Comparison of ENCODE assay signal across 30 cellular contexts in genomic region chr1:150748859-150749719, GRCh38. TPM values are rescaled to one million over a fixed set of nuclear protein-coding genes. Genes with fewer than 3 reads are reported as not detected.
DNase-seq lines count a peak whose midpoint lies in the region; ATAC-seq, FAIRE-seq and TF ChIP-seq lines count a peak whose summit lies in the region.
"Had no signal": no experiment of that assay in that cellular context is flagged by ENCODE, and none has a peak within 500 bp of the region (broad histone marks: within the 10 kb centered on the region; RNA-seq: fewer than 3 reads in every experiment).

No MANE protein-coding gene starts in this region.

- POLR2A ChIA-PET in MCF 10A (lab: Yijun Ruan, JAX) = interaction anchor here (0.6 to 2.1 kb wide), 7 partner anchors 10 to 603 kb away, joined by 3 to 7 read pairs (median 3); partner anchors contain the start of gene GOLPH3L

- H3K27me3 Mint-ChIP-seq in MCF 10A (ENCODE audit: insufficient read depth, unreplicated experiment) = no peaks in the 10 kb centered on the region
- no peaks in the 10 kb centered on the region for H3K27me3 Mint-ChIP-seq in activated T-helper 2 cell treated with anti-CD3 and anti-CD28 coated beads, Interferon-gamma antibody, Interleukin-2, Interleukin-4, amounts not matched to agents 10 μg/mL and 5 μg/mL and 100 μg/mL, durations not matched to agents 14 hours and 24 hours and 36 hours (ENCODE audit: low read depth)

- H3K36me3 ChIP-seq in mammary epithelial cell (ENCODE audit: insufficient read depth, low read length) (no peaks in the 10 kb centered on the region), keratinocyte (ENCODE audit: control insufficient read depth in 2 of 2, extremely low read depth in 1 of 2, insufficient read depth in 2 of 2, low read length in 2 of 2) (no peaks in the 10 kb centered on the region)
- H3K36me3 ChIP-seq: vagina had no signal

- no peaks in the 10 kb centered on the region for H3K9me3 Mint-ChIP-seq in MCF 10A (ENCODE audit: unreplicated experiment)
- no peaks in the 10 kb centered on the region for H3K9me3 Mint-ChIP-seq in activated T-helper 2 cell treated with anti-CD3 and anti-CD28 coated beads, Interferon-gamma antibody, Interleukin-2, Interleukin-4, amounts not matched to agents 10 μg/mL and 5 μg/mL and 100 μg/mL, durations not matched to agents 14 hours and 24 hours and 36 hours
- H3K9me3 Mint-ChIP-seq: activated T-helper 1 cell treated with anti-CD3 and anti-CD28 coated beads, Interleukin-12 subunit alpha, Interleukin-12 subunit beta, Interleukin-2, Interleukin-4 antibody, amounts not matched to agents 30 ng/mL and 10 ng/mL and 1 ng/mL, durations not matched to agents 14 hours and 24 hours and 36 hours had no signal

- H3K4me2 ChIP-seq in mammary epithelial cell (ENCODE audit: insufficient read depth, low read depth, low read length) (no peak overlapping the region), keratinocyte (ENCODE audit: control insufficient read depth, extremely low read depth, insufficient read depth, low read depth, low read length) (peak overlapping the region; percentile 32)

- H3K9me3 ChIP-seq in mammary epithelial cell (replicated peaks; ENCODE audit: insufficient read depth, low read length) (no peaks in the 10 kb centered on the region), keratinocyte (ENCODE audit: control insufficient read depth, low read depth, low read length) (no peaks in the 10 kb centered on the region)
- H3K9me3 ChIP-seq: left lung, Peyer's patch, stomach, vagina had no signal

- H3K4me1 ChIP-seq in mammary epithelial cell (ENCODE audit: insufficient read depth, low read length) = peaks cover 9% of the 10 kb centered on the region
- H3K4me1 ChIP-seq in keratinocyte (ENCODE audit: control insufficient read depth, extremely low read depth, insufficient read depth, low read length) = peaks cover 12% of the 10 kb centered on the region
- H3K4me1 ChIP-seq: Peyer's patch, stomach, vagina had no signal

- peaks cover 15% of the 10 kb centered on the region for H3K4me1 Mint-ChIP-seq in MCF 10A (ENCODE audit: insufficient read depth, unreplicated experiment)
- H3K4me1 Mint-ChIP-seq in activated T-helper 2 cell treated with anti-CD3 and anti-CD28 coated beads, Interferon-gamma antibody, Interleukin-2, Interleukin-4, amounts not matched to agents 10 μg/mL and 5 μg/mL and 100 μg/mL, durations not matched to agents 14 hours and 24 hours and 36 hours (ENCODE audit: low read depth) = peaks cover 9% of the 10 kb centered on the region

- BruUV-seq in mammary epithelial cell (replicated peaks; lab: Mats Ljungman, UMichigan) (no TSS peak), MCF 10A (replicated peaks; lab: Mats Ljungman, UMichigan) (no TSS peak)

- H4K20me1 ChIP-seq in mammary epithelial cell (ENCODE audit: insufficient read depth, low read length) (no peaks in the 10 kb centered on the region), keratinocyte (ENCODE audit: control insufficient read depth, extremely low read depth, insufficient read depth, low read length) (no peaks in the 10 kb centered on the region)

- H2AFZ ChIP-seq in mammary epithelial cell (ENCODE audit: low read depth, low read length) (peak overlapping the region; percentile 37), keratinocyte (ENCODE audit: control insufficient read depth, low read length) (peak overlapping the region; percentile 49)

- CTCF ChIA-PET in mammary epithelial cell (lab: Charles Lee; ENCODE audit: low non-redundant PET) = no interaction called here
- CTCF ChIA-PET in MCF 10A (lab: Yijun Ruan, JAX) = interaction anchor here (0.5 to 1.7 kb wide), 7 partner anchors 14 to 217 kb away, joined by 3 to 5 read pairs (median 3); no protein-coding TSS in a partner anchor

- DNase-seq in mammary epithelial cell = peak; percentile 5
- DNase-seq in MCF 10A (ENCODE audit: unreplicated experiment) = no peak
- no peak for DNase-seq in activated T-helper 2 cell treated with anti-CD3 and anti-CD28 coated beads, Interferon-gamma antibody, Interleukin-2, Interleukin-4, amounts not matched to agents 10 μg/mL and 5 μg/mL and 100 μg/mL, durations not matched to agents 14 hours and 24 hours and 36 hours (ENCODE audit: low spot score)
- no peak for DNase-seq in keratinocyte (ENCODE audit: low read depth, low spot score)
- no peak for DNase-seq in stimulated activated CD4-positive, alpha-beta T cell treated with anti-CD3 and anti-CD28 coated beads, Interleukin-2, amount 100 ng/mL, for 48 hours
- no peak for DNase-seq in CD1c-positive myeloid dendritic cell (ENCODE audit: extremely low spot score)
- DNase-seq: activated CD4-positive, alpha-beta T cell treated with anti-CD3 and anti-CD28 coated beads, Interleukin-2, amount 50 U/mL, for 1 hour; effector CD8-positive, alpha-beta T cell; IMR-90; left lung; NCI-H2107; NCI-H345; Peyer's patch; posterior cingulate gyrus; right cardiac atrium; SHP77 treated with DMSO at 0.1 percent for 48 hours; stimulated activated CD4-positive, alpha-beta T cell treated with anti-CD3 and anti-CD28 coated beads, Interleukin-2, amount 100 ng/mL, for 24 hours; stimulated activated CD8-positive, alpha-beta memory T cell treated with anti-CD3 and anti-CD28 coated beads, Interleukin-4, amount 100 ng/mL, for 48 hours; stomach; T1000 had no signal

- H3K79me2 ChIP-seq in mammary epithelial cell (ENCODE audit: insufficient read depth, low read length) = no peaks in the 10 kb centered on the region
- no peaks in the 10 kb centered on the region for H3K79me2 ChIP-seq in keratinocyte (ENCODE audit: control insufficient read depth, insufficient read depth, low read length)

- H3K9ac ChIP-seq in mammary epithelial cell (ENCODE audit: insufficient read depth, low read length) (no peak overlapping the region), keratinocyte (ENCODE audit: control insufficient read depth, extremely low read depth, insufficient read depth, low read length) (no peak overlapping the region)

- in situ Hi-C loops in mammary epithelial cell (cut with MboI; ENCODE audit: low sequenced_read_pairs in 2 of 2) = no loop called here

- 89% methylated on average over 10 of the region's 12 CpGs for WGBS in mammary epithelial cell (ENCODE audit: low coverage, missing lambda C conversion rate)

- no peak for TF ChIP-seq CTCF in mammary epithelial cell (conservative IDR thresholded peaks at IDR 0.05 in 1 of 2, IDR thresholded peaks at IDR 0.05 in 1 of 2; ENCODE audit: extremely low read depth in 1 of 2, insufficient read depth in 1 of 2, low read depth in 1 of 2, low read length in 2 of 2)
- TF ChIP-seq CTCF in MCF 10A (IDR thresholded peaks at IDR 0.05; ENCODE audit: unreplicated experiment) = no peak
- TF ChIP-seq CTCF in keratinocyte (optimal IDR thresholded peaks at IDR 0.05 in 1 of 3, IDR thresholded peaks at IDR 0.05 in 1 of 3, conservative IDR thresholded peaks at IDR 0.05 in 1 of 3; ENCODE audit: extremely low read depth in 1 of 3, insufficient read depth in 2 of 3, low read length in 3 of 3) = no peak

- intact Hi-C loops in mammary epithelial cell (cut with micrococcal nuclease) (no loop called here), MCF 10A (cut with micrococcal nuclease) (no loop called here)
- intact Hi-C loops in activated T-helper 2 cell treated with anti-CD3 and anti-CD28 coated beads, Interferon-gamma antibody, Interleukin-2, Interleukin-4, amounts not matched to agents 10 μg/mL and 5 μg/mL and 100 μg/mL, durations not matched to agents 14 hours and 24 hours and 36 hours (cut with micrococcal nuclease) = no loop called here

- no peaks in the 10 kb centered on the region for H3K36me3 Mint-ChIP-seq in MCF 10A (ENCODE audit: insufficient read depth, unreplicated experiment)
- peaks cover 37% of the 10 kb centered on the region for H3K36me3 Mint-ChIP-seq in activated T-helper 2 cell treated with anti-CD3 and anti-CD28 coated beads, Interferon-gamma antibody, Interleukin-2, Interleukin-4, amounts not matched to agents 10 μg/mL and 5 μg/mL and 100 μg/mL, durations not matched to agents 14 hours and 24 hours and 36 hours (ENCODE audit: low read depth)

- H3K4me3 ChIP-seq in mammary epithelial cell (replicated peaks in 1 of 3; ENCODE audit: insufficient read depth in 1 of 3, low read depth in 2 of 3, low read length in 3 of 3) = no peak overlapping the region
- no peak overlapping the region for H3K4me3 ChIP-seq in keratinocyte (ENCODE audit: control insufficient read depth in 2 of 3, extremely low read depth in 1 of 3, insufficient read depth in 2 of 3, low read depth in 1 of 3, low read length in 3 of 3)
- H3K4me3 ChIP-seq: coronary artery, GM12878, left lung, Peyer's patch, stomach, vagina had no signal

- FAIRE-seq in keratinocyte (lab: Jason Lieb, UNC) = peak; percentile 61
- FAIRE-seq: astrocyte, GM12878 had no signal

- no peak for ATAC-seq in HG02678 (IDR thresholded peaks at IDR 0.05; ENCODE audit: unreplicated experiment)
- ATAC-seq: GM12878, left lung, right cardiac atrium had no signal

- no peak overlapping the region for H3K4me3 Mint-ChIP-seq in MCF 10A (ENCODE audit: unreplicated experiment)
- no peak overlapping the region for H3K4me3 Mint-ChIP-seq in activated T-helper 2 cell treated with anti-CD3 and anti-CD28 coated beads, Interferon-gamma antibody, Interleukin-2, Interleukin-4, amounts not matched to agents 10 μg/mL and 5 μg/mL and 100 μg/mL, durations not matched to agents 14 hours and 24 hours and 36 hours (ENCODE audit: low read depth)
- H3K4me3 Mint-ChIP-seq: activated T-helper 1 cell treated with anti-CD3 and anti-CD28 coated beads, Interleukin-12 subunit alpha, Interleukin-12 subunit beta, Interleukin-2, Interleukin-4 antibody, amounts not matched to agents 30 ng/mL and 10 ng/mL and 1 ng/mL, durations not matched to agents 14 hours and 24 hours and 36 hours had no signal

- H3K27ac Mint-ChIP-seq in MCF 10A (ENCODE audit: low read depth, unreplicated experiment) = no peak overlapping the region
- peak overlapping the region; percentile 9 for H3K27ac Mint-ChIP-seq in activated T-helper 2 cell treated with anti-CD3 and anti-CD28 coated beads, Interferon-gamma antibody, Interleukin-2, Interleukin-4, amounts not matched to agents 10 μg/mL and 5 μg/mL and 100 μg/mL, durations not matched to agents 14 hours and 24 hours and 36 hours
- H3K27ac Mint-ChIP-seq: activated T-helper 1 cell treated with anti-CD3 and anti-CD28 coated beads, Interleukin-12 subunit alpha, Interleukin-12 subunit beta, Interleukin-2, Interleukin-4 antibody, amounts not matched to agents 30 ng/mL and 10 ng/mL and 1 ng/mL, durations not matched to agents 14 hours and 24 hours and 36 hours had no signal

- dilution Hi-C loops in mammary epithelial cell (cut with HindIII; ENCODE audit: low sequenced_read_pairs) (no loop called here), keratinocyte (cut with MboI; ENCODE audit: extremely low pct_ligation_motif_present, low sequenced_read_pairs) (no loop called here)

- H3K9me1 ChIP-seq in keratinocyte (ENCODE audit: control insufficient read depth, extremely low read depth, insufficient read depth, low read length) = no peaks in the 10 kb centered on the region

- H3K27me3 ChIP-seq in mammary epithelial cell (ENCODE audit: insufficient read depth, low read length) = no peaks in the 10 kb centered on the region
- H3K27me3 ChIP-seq in keratinocyte (ENCODE audit: control insufficient read depth, extremely low read depth, insufficient read depth, low read length) = no peaks in the 10 kb centered on the region
- H3K27me3 ChIP-seq: left lung, Peyer's patch, stomach, vagina had no signal

- no peak overlapping the region for H3K27ac ChIP-seq in mammary epithelial cell (ENCODE audit: insufficient read depth, low read depth, low read length)
- no peak overlapping the region for H3K27ac ChIP-seq in keratinocyte (ENCODE audit: control insufficient read depth, insufficient read depth, low read length)
- H3K27ac ChIP-seq: coronary artery, Peyer's patch, stomach, vagina, VCaP had no signal

RNA-seq across cellular contexts. Expression of gene CTSS, which starts 16.5 kb away (rescaled TPM):
- total RNA-seq in mammary epithelial cell (1 to 10 TPM in 1 of 2 donors, under 1 TPM in 1; 0.17 to 2.8 TPM), MCF 10A (2022) (0.75 and 0.86 TPM in 2 replicates)
- polyA plus RNA-seq in mammary epithelial cell (2.5 TPM), keratinocyte (1.4 to 1.8 TPM (median 1.7 TPM) in 3 replicates)
- polyA minus RNA-seq in mammary epithelial cell (not detected), keratinocyte (0.30 to 0.51 TPM (median 0.30 TPM) in 3 replicates)
- 42.0 and 42.1 TPM in 2 replicates for total RNA-seq in activated T-helper 2 cell treated with anti-CD3 and anti-CD28 coated beads, Interferon-gamma antibody, Interleukin-2, Interleukin-4, amounts not matched to agents 10 μg/mL and 5 μg/mL and 100 μg/mL, durations not matched to agents 14 hours and 24 hours and 36 hours
- polyA plus RNA-seq in keratinocyte (2011; ENCODE audit: low read depth) = 0.57 TPM
- polyA plus RNA-seq in keratinocyte (2011; cell fraction: cytosol; rRNA removed) = 0.75 and 1.2 TPM in 2 replicates
- polyA plus RNA-seq in keratinocyte (2011; cell fraction: nucleus; rRNA removed) = 1.8 and 3.2 TPM in 2 replicates
- 0.08 and 2.4 TPM in 2 replicates for polyA plus RNA-seq in keratinocyte (2012; ENCODE audit: low replicate concordance)
- not detected for polyA minus RNA-seq in keratinocyte (2011; cell fraction: cytosol; rRNA and poly(A)+ RNA removed)
- polyA minus RNA-seq in keratinocyte (2011; cell fraction: nucleus; rRNA and poly(A)+ RNA removed) = 0.84 and 3.9 TPM in 2 replicates

RNA-seq across cellular contexts. Expression of gene HORMAD1, which starts 28.4 kb away (rescaled TPM):
- total RNA-seq in mammary epithelial cell (not detected), MCF 10A (2022) (not detected in 2 replicates)
- polyA plus RNA-seq in mammary epithelial cell (not detected), keratinocyte (1.4 to 3.3 TPM (median 2.4 TPM) in 3 replicates)
- polyA minus RNA-seq in mammary epithelial cell (not detected), keratinocyte (0.49 to 2.3 TPM (median 0.76 TPM) in 3 replicates)
- total RNA-seq in activated T-helper 2 cell treated with anti-CD3 and anti-CD28 coated beads, Interferon-gamma antibody, Interleukin-2, Interleukin-4, amounts not matched to agents 10 μg/mL and 5 μg/mL and 100 μg/mL, durations not matched to agents 14 hours and 24 hours and 36 hours = 0.27 TPM in 1 of 2 replicates, not detected in the other
- 3.5 TPM for polyA plus RNA-seq in keratinocyte (2011; ENCODE audit: low read depth)
- polyA plus RNA-seq in keratinocyte (2011; cell fraction: cytosol; rRNA removed) = 1.5 and 2.1 TPM in 2 replicates
- 7.4 and 8.3 TPM in 2 replicates for polyA plus RNA-seq in keratinocyte (2011; cell fraction: nucleus; rRNA removed)
- polyA plus RNA-seq in keratinocyte (2012; ENCODE audit: low replicate concordance) = 1.4 and 1.7 TPM in 2 replicates
- 2.1 TPM for polyA minus RNA-seq in keratinocyte (2011; cell fraction: cytosol; rRNA and poly(A)+ RNA removed)
- 1.9 and 4.1 TPM in 2 replicates for polyA minus RNA-seq in keratinocyte (2011; cell fraction: nucleus; rRNA and poly(A)+ RNA removed)
- total RNA-seq: activated T-helper 1 cell treated with anti-CD3 and anti-CD28 coated beads, Interleukin-12 subunit alpha, Interleukin-12 subunit beta, Interleukin-2, Interleukin-4 antibody, amounts not matched to agents 30 ng/mL and 10 ng/mL and 1 ng/mL, durations not matched to agents 14 hours and 24 hours and 36 hours; astrocyte; cardiac septum; epithelial cell of proximal tubule; IMR-90 had no signal
- polyA plus RNA-seq: AG04450, IMR-90, right cardiac atrium had no signal

RNA-seq across cellular contexts. Expression of gene GOLPH3L, which starts 52.1 kb away (rescaled TPM):
- total RNA-seq in mammary epithelial cell = 10 to 100 TPM; 11.7 to 22.4 TPM
- polyA plus RNA-seq in mammary epithelial cell = 12.5 TPM
- polyA minus RNA-seq in mammary epithelial cell = 6.2 TPM
- total RNA-seq in MCF 10A (2022) = 68.5 and 76.9 TPM in 2 replicates
- 21.3 and 22.4 TPM in 2 replicates for total RNA-seq in activated T-helper 2 cell treated with anti-CD3 and anti-CD28 coated beads, Interferon-gamma antibody, Interleukin-2, Interleukin-4, amounts not matched to agents 10 μg/mL and 5 μg/mL and 100 μg/mL, durations not matched to agents 14 hours and 24 hours and 36 hours
- polyA plus RNA-seq in keratinocyte = 14.0 to 22.2 TPM (median 19.5 TPM) in 3 replicates
- polyA plus RNA-seq in keratinocyte (2011; ENCODE audit: low read depth) = 91.1 TPM
- polyA plus RNA-seq in keratinocyte (2011; cell fraction: cytosol; rRNA removed) = 10.4 and 16.8 TPM in 2 replicates
- 21.4 and 24.2 TPM in 2 replicates for polyA plus RNA-seq in keratinocyte (2011; cell fraction: nucleus; rRNA removed)
- 13.5 and 15.5 TPM in 2 replicates for polyA plus RNA-seq in keratinocyte (2012; ENCODE audit: low replicate concordance)
- polyA minus RNA-seq in keratinocyte = 6.6 to 23.5 TPM (median 15.1 TPM) in 3 replicates
- polyA minus RNA-seq in keratinocyte (2011; cell fraction: cytosol; rRNA and poly(A)+ RNA removed) = 11.7 TPM
- polyA minus RNA-seq in keratinocyte (2011; cell fraction: nucleus; rRNA and poly(A)+ RNA removed) = 10.3 and 20.6 TPM in 2 replicates

RNA-seq across cellular contexts. Expression of gene CTSK, which starts 59.0 kb away (rescaled TPM):
- 1 to 10 TPM; 4.6 to 6.7 TPM for total RNA-seq in mammary epithelial cell
- 2.2 TPM for polyA plus RNA-seq in mammary epithelial cell
- polyA minus RNA-seq in mammary epithelial cell = 1.6 TPM
- total RNA-seq in MCF 10A (2022) = 6.2 and 6.4 TPM in 2 replicates
- 2.8 and 3.6 TPM in 2 replicates for total RNA-seq in activated T-helper 2 cell treated with anti-CD3 and anti-CD28 coated beads, Interferon-gamma antibody, Interleukin-2, Interleukin-4, amounts not matched to agents 10 μg/mL and 5 μg/mL and 100 μg/mL, durations not matched to agents 14 hours and 24 hours and 36 hours
- 20.0 to 71.7 TPM (median 40.5 TPM) in 3 replicates for polyA plus RNA-seq in keratinocyte
- polyA plus RNA-seq in keratinocyte (2011; ENCODE audit: low read depth) = 53.7 TPM
- polyA plus RNA-seq in keratinocyte (2011; cell fraction: cytosol; rRNA removed) = 18.6 and 19.4 TPM in 2 replicates
- 51.5 and 71.7 TPM in 2 replicates for polyA plus RNA-seq in keratinocyte (2011; cell fraction: nucleus; rRNA removed)
- 11.5 and 14.0 TPM in 2 replicates for polyA plus RNA-seq in keratinocyte (2012; ENCODE audit: low replicate concordance)
- polyA minus RNA-seq in keratinocyte = 10.4 to 34.2 TPM (median 19.0 TPM) in 3 replicates
- polyA minus RNA-seq in keratinocyte (2011; cell fraction: cytosol; rRNA and poly(A)+ RNA removed) = 11.5 TPM
- 8.0 and 21.4 TPM in 2 replicates for polyA minus RNA-seq in keratinocyte (2011; cell fraction: nucleus; rRNA and poly(A)+ RNA removed)

Comparison
In these comparisons a context has a peak if more than half of its experiments do, and no peak if none do; other contexts are left out.
1. RNA of gene CTSS, which starts 16.5 kb away (total RNA-seq): 42.0 to 42.1 TPM in activated T-helper 2 cell treated with anti-CD3 and anti-CD28 coated beads, Interferon-gamma antibody, Interleukin-2, Interleukin-4, amounts not matched to agents 10 μg/mL and 5 μg/mL and 100 μg/mL, durations not matched to agents 14 hours and 24 hours and 36 hours; 0.17 to 2.8 TPM in mammary epithelial cell and 0.75 to 0.86 TPM in MCF 10A; every median in the first group is over 10 times any median in the second.